22 cellular contexts compared by ENCODE assay signal in the genomic region with DNA sequence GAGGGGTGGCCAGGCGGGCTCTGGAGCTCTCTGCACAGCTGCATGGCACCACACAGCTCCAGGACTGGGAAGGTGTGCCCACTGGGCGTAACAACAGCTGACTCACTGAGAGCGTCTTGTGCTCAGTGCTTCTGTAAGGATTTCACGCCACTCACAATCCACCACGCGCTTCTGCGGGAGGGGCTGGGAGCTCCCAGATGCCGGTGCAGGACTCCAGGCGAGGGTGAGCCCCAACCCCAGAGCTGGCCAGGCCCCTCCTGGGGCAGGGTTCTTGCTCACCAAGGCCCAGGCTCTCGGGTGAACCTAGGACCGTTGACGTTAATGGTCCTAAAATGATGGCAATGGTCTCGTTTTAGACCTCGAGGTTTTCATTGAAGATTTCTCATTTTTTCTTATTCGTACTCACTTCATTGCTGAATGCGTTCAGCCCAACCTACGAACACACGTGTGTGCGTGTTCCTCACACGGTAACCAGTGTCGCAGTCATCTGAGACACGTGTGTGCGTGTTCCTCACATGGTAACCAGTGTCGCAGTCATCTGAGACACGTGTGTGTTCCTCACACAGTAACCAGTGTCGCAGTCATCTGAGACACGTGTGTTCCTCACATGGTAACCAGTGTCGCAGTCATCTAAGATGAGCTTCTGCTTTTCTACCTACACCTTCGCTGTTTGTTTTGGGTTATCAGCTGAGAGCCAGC.
"Had no signal": no experiment of that assay in that cellular context is flagged by ENCODE, and none has a peak within 500 bp of the region (broad histone marks: within the 10 kb centered on the region; RNA-seq: fewer than 3 reads in every experiment).

No MANE protein-coding gene starts in this region.

- H3K4me3 ChIP-seq: colonic mucosa, gastrocnemius medialis, left lung, neural progenitor cell, pancreas, testis, tibial artery had no signal

- H3K27me3 ChIP-seq: colonic mucosa, neural progenitor cell, pancreas, testis had no signal

- H2AFZ ChIP-seq: neural progenitor cell had no signal

- H3K9ac ChIP-seq: neural progenitor cell had no signal

- FAIRE-seq: kidney, pancreas had no signal

- H3K4me1 ChIP-seq: colonic mucosa, gastrocnemius medialis, left lung, pancreas, testis, tibial artery had no signal

- H3K27ac ChIP-seq: colonic mucosa, epithelial cell of prostate, gastrocnemius medialis, left lung, neural progenitor cell, pancreas, testis, tibial artery had no signal

- DNase-seq: colonic mucosa; effector CD8-positive, alpha-beta T cell; endodermal cell; foreskin fibroblast; gastrocnemius medialis; kidney; left lung; mesenchymal stem cell; midbrain; naive thymus-derived CD4-positive, alpha-beta T cell; nucleus accumbens; pancreas; stimulated activated CD4-positive, alpha-beta T cell treated with anti-CD3 and anti-CD28 coated beads, Interleukin-4, amount 100 ng/mL, for 4 hours; stimulated activated naive CD8-positive, alpha-beta T cell treated with anti-CD3 and anti-CD28 coated beads, Interleukin-15, Interleukin-2, amounts not matched to agents 100 U/mL and 50 U/mL, for 24 hours; substantia nigra; testis; tibial artery had no signal

- H3K9me3 ChIP-seq: colonic mucosa, gastrocnemius medialis, pancreas, testis, tibial artery had no signal

- H3K36me3 ChIP-seq: colonic mucosa, gastrocnemius medialis, left lung, neural progenitor cell, pancreas, tibial artery had no signal

- ATAC-seq: esophagus mucosa; gastrocnemius medialis; left lung; naive thymus-derived CD4-positive, alpha-beta T cell; pancreas; sciatic nerve; stimulated activated memory B cell treated with anti-CD40 and anti-IgM and Interleukin-4, amounts not matched to agents 10 μg/mL and 1 μg/mL and 100 μg/mL, for 72 hours; stimulated activated naive CD8-positive, alpha-beta T cell treated with anti-CD3 and anti-CD28 coated beads, Interleukin-15, Interleukin-2, amounts not matched to agents 100 U/mL and 50 U/mL, for 24 hours had no signal

- H3K4me2 ChIP-seq: neural progenitor cell had no signal
